ENCODE assay signal across 21 cellular contexts in the genomic region with DNA sequence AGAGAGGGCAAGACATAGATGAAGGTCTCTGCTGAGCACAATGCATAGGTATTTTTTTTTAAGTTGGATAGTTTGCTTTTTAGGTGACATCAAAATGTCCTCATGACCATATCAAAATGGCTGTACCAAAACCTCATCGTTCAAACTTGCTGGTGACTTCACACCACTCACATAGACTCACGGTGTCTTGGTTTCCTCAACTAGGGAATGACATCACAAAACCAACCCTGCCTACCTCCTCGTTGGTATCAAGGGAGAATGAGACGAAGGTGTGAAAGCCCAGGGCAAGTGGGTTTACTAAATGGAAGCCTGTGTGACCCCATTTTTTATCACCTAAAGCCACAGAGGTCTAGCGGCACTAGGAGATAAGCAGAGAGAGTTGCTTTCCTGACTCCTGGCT. TPM values are rescaled to one million over a fixed set of nuclear protein-coding genes. Genes with fewer than 3 reads are reported as not detected.
DNase-seq lines count a peak whose midpoint lies in the region; ATAC-seq, FAIRE-seq and TF ChIP-seq lines count a peak whose summit lies in the region.
"Had no signal": no experiment of that assay in that cellular context is flagged by ENCODE, and none has a peak within 500 bp of the region (broad histone marks: within the 10 kb centered on the region; RNA-seq: fewer than 3 reads in every experiment).

No MANE protein-coding gene starts in this region.

- TF ChIP-seq CTCF in K562 (IDR thresholded peaks at IDR 0.05 in 2 of 3, conservative IDR thresholded peaks at IDR 0.05 in 1 of 3; ENCODE audit: insufficient read depth in 2 of 3, low read depth in 1 of 3, low read length in 3 of 3) (no peak), kidney (IDR thresholded peaks at IDR 0.05; ENCODE audit: borderline replicate concordance, extremely low read depth, insufficient read depth) (no peak), natural killer cell (IDR thresholded peaks at IDR 0.05) (no peak), upper lobe of left lung (IDR thresholded peaks at IDR 0.05) (no peak), coronary artery (IDR thresholded peaks at IDR 0.05) (no peak)

- H3K4me3 ChIP-seq in K562 (no peak overlapping the region), kidney (ENCODE audit: low read length in 2 of 2) (peak overlapping the region; percentile 70 to 76), upper lobe of left lung (peak overlapping the region in 3 of 4 donors; percentile 39 to 50 (median 49)), coronary artery (no peak overlapping the region)
- H3K4me3 ChIP-seq: HAP-1, SJCRH30 had no signal

- H3K27ac Mint-ChIP-seq in natural killer cell: peak overlapping the region in 1 of 2 donors; percentile 66
- H3K27ac Mint-ChIP-seq: IgD-negative memory B cell had no signal

- no peaks in the 10 kb centered on the region for H3K9me3 Mint-ChIP-seq in natural killer cell
- H3K9me3 Mint-ChIP-seq: IgD-negative memory B cell had no signal

- in situ Hi-C loops in K562 (cut with MboI): no loop called here

- POLR2A ChIA-PET in K562 (lab: Yijun Ruan, JAX): interaction anchor here (1.0 to 2.2 kb wide), 2 partner anchors 8 to 18 kb away, joined by 6 to 12 read pairs; no protein-coding TSS in a partner anchor

- H3K27me3 Mint-ChIP-seq in natural killer cell (ENCODE audit: low read depth in 2 of 2): peaks cover 5 to 10% of the 10 kb centered on the region in 2 donors

- no peaks in the 10 kb centered on the region for H4K20me1 ChIP-seq in K562 (replicated peaks; ENCODE audit: control insufficient read depth, insufficient read depth, low read length)

- peaks cover 3 to 4% of the 10 kb centered on the region in 2 experiments; a peak in 2 of 5 replicates for H3K27me3 ChIP-seq in K562 (ENCODE audit: control insufficient read depth in 2 of 2, insufficient read depth in 2 of 2, low read length in 2 of 2)
- H3K27me3 ChIP-seq in upper lobe of left lung: no peaks in the 10 kb centered on the region

- no peak overlapping the region for H3K27ac ChIP-seq in K562 (ENCODE audit: extremely low read depth, low read depth, low read length)
- H3K27ac ChIP-seq in kidney (ENCODE audit: low read depth in 2 of 2, low read length in 2 of 2): no peak overlapping the region
- H3K27ac ChIP-seq in upper lobe of left lung: peak overlapping the region in 1 of 4 donors; percentile 84
- no peak overlapping the region for H3K27ac ChIP-seq in coronary artery
- H3K27ac ChIP-seq: C4-2B, SJCRH30 had no signal

- WGBS in K562 (ENCODE audit: insufficient coverage, low coverage, missing lambda C conversion rate): 1% methylated on average over 5 of the region's 5 CpGs
- WGBS in upper lobe of left lung, 2 donors: 48 to 57% methylated on average over 5 of the region's 5 CpGs

- peak; percentile 44; the same call in 2 of the 3 replicates for ATAC-seq in K562
- ATAC-seq in natural killer cell: peak; percentile 73 to 95 (median 89)
- no peak for ATAC-seq in upper lobe of left lung (ENCODE audit: low FRiP score in 2 of 2)
- ATAC-seq in HG03354 (IDR thresholded peaks at IDR 0.05; ENCODE audit: poor library complexity, severe bottlenecking, unreplicated experiment): no peak

- H3K79me2 ChIP-seq in K562 (ENCODE audit: control insufficient read depth, insufficient read depth, low read length): no peaks in the 10 kb centered on the region

- H3K4me1 Mint-ChIP-seq in natural killer cell: peaks cover 38 to 42% of the 10 kb centered on the region in 2 donors

- peak overlapping the region; percentile 76 for H2AFZ ChIP-seq in K562 (ENCODE audit: low read depth, low read length)

- H3K4me3 Mint-ChIP-seq in natural killer cell: no peak overlapping the region

- CTCF ChIA-PET in K562 (lab: Yijun Ruan, JAX; ENCODE audit: low intra/inter-chr PET ratio): no interaction called here

- intact Hi-C loops in K562 (cut with micrococcal nuclease): no loop called here
- intact Hi-C loops in kidney (cut with DNase I): no loop called here
- intact Hi-C loops in natural killer cell (cut with micrococcal nuclease): no loop called here

- peak overlapping the region; percentile 48; the same call in 1 of the 2 replicates for H3K4me2 ChIP-seq in K562 (ENCODE audit: insufficient read depth, low read length)

- no peak for TF ChIP-seq POLR2A in K562 (conservative IDR thresholded peaks at IDR 0.05)
- no peak for TF ChIP-seq POLR2A in upper lobe of left lung (IDR thresholded peaks at IDR 0.05)

- H3K36me3 Mint-ChIP-seq in natural killer cell: no peaks in the 10 kb centered on the region
- H3K36me3 Mint-ChIP-seq: IgD-negative memory B cell had no signal

- H3K4me1 ChIP-seq in K562 (replicated peaks in 1 of 2; ENCODE audit: control insufficient read depth in 2 of 2, insufficient read depth in 2 of 2, low read length in 2 of 2): peaks cover 25 to 34% of the 10 kb centered on the region in 2 experiments
- peaks cover 20 to 21% of the 10 kb centered on the region in 2 donors for H3K4me1 ChIP-seq in kidney (ENCODE audit: control insufficient read depth in 1 of 2, insufficient read depth in 1 of 2, low read depth in 1 of 2, low read length in 2 of 2)
- peaks cover 0 to 19% (median 9%) of the 10 kb centered on the region in 4 donors for H3K4me1 ChIP-seq in upper lobe of left lung
- H3K4me1 ChIP-seq: HAP-1, SJCRH30 had no signal

- BruUV-seq in K562 (replicated peaks; lab: Mats Ljungman, UMichigan): no TSS peak

- no peak for TF ChIP-seq EP300 in K562 (IDR thresholded peaks at IDR 0.05; ENCODE audit: low read length)
- TF ChIP-seq EP300 in upper lobe of left lung (IDR thresholded peaks at IDR 0.05): no peak

- H3K9me3 ChIP-seq in K562 (replicated peaks; ENCODE audit: control insufficient read depth, insufficient read depth, low read depth, low read length) (no peaks in the 10 kb centered on the region), kidney (ENCODE audit: control insufficient read depth in 1 of 2, low read length in 2 of 2) (peaks cover 0 to under 1% of the 10 kb centered on the region in 2 donors), upper lobe of left lung (no peaks in the 10 kb centered on the region)
- H3K9me3 ChIP-seq: HAP-1 had no signal

- FAIRE-seq in K562 (lab: Jason Lieb, UNC): peak; percentile 64
- FAIRE-seq in kidney (lab: Jason Lieb, UNC): no peak

- peak in 1 of 4 experiments; percentile 38 for DNase-seq in K562 (ENCODE audit: extremely low read depth in 1 of 4, low spot score in 3 of 4)
- DNase-seq in kidney: no peak
- peak; percentile 33 for DNase-seq in natural killer cell
- DNase-seq in upper lobe of left lung: no peak
- no peak for DNase-seq in mucosa of gallbladder (ENCODE audit: low spot score)
- DNase-seq in coronary artery (ENCODE audit: low spot score): no peak
- DNase-seq: ACHN, DMS 273 treated with DMSO at 0.1 percent for 48 hours, GDM1, MM.1S, NCI-H1092, NCI-H1436 treated with DMSO at 0.1 percent for 48 hours, NCI-H2029, NCI-H345, NCI-H524 treated with DMSO at 0.1 percent for 48 hours, SJCRH30 had no signal

- H3K9me1 ChIP-seq in K562 (ENCODE audit: control insufficient read depth, insufficient read depth, low read length): no peaks in the 10 kb centered on the region

- H3K9ac ChIP-seq in K562 (ENCODE audit: insufficient read depth in 1 of 2, low read depth in 2 of 2, low read length in 2 of 2) (no peak overlapping the region; a peak in 1 of 4 replicates), kidney (ENCODE audit: low read length in 2 of 2) (no peak overlapping the region)

- no peak for TF ChIP-seq RAD21 in K562 (CRISPR knock-in tag; conservative IDR thresholded peaks at IDR 0.05 in 1 of 2, IDR thresholded peaks at IDR 0.05 in 1 of 2)

- H3K36me3 ChIP-seq in K562 (ENCODE audit: control insufficient read depth, insufficient read depth, low read length) (no peaks in the 10 kb centered on the region), kidney (ENCODE audit: control insufficient read depth in 1 of 2, insufficient read depth in 2 of 2, low read length in 2 of 2) (no peaks in the 10 kb centered on the region), upper lobe of left lung (no peaks in the 10 kb centered on the region)
- H3K36me3 ChIP-seq: HAP-1, SJCRH30 had no signal

RNA-seq across cellular contexts. Expression of gene PIGR, which starts 1.6 kb away (rescaled TPM):
- total RNA-seq in K562 (2011; cell fraction: chromatin; rRNA removed; ENCODE audit: low replicate concordance): not detected in 2 replicates
- not detected in 2 replicates for total RNA-seq in K562 (2011; cell fraction: nucleolus; rRNA removed)
- total RNA-seq in K562 (2011; cell fraction: nucleoplasm; rRNA removed): not detected in 2 replicates
- total RNA-seq in K562 (2014; rRNA removed) (0.05 TPM in 1 of 2 replicates, not detected in the other), K562 (2014; rRNA removed; fragmentation: Illumina TruSeq; extraction: Trizol) (not detected in 2 replicates), K562 (2015; rRNA removed; fragmentation: Illumina TruSeq; extraction: Trizol) (0.04 TPM in 1 of 2 replicates, not detected in the other), K562 (2021) (1.5 and 2.7 TPM in 2 replicates), kidney (841 TPM), natural killer cell (under 1 TPM in 1 of 3 donors, not detected in 2; 0.38 TPM), upper lobe of left lung (1,000 to 10,000 TPM in 1 of 6 donors, 100 to 1,000 TPM in 5; 396 to 1,034 (median 618) TPM), mucosa of gallbladder (2,875 TPM)
- polyA plus RNA-seq in K562 (2011; rRNA removed) (not detected in 2 replicates), K562 (2014; fragmentation: Illumina TruSeq; extraction: Trizol) (0.03 TPM in 1 of 2 replicates, not detected in the other), K562 (2014; fragmentation: Nextera tagmentation; extraction: Ambion mirVana) (under 1 TPM; 0.01 to 0.03 TPM), K562 (2014; rRNA removed) (not detected in 2 replicates), kidney (ENCODE audit: insufficient read depth, low read depth, low replicate concordance) (187 TPM)
- 0.01 TPM in 1 of 2 replicates, not detected in the other for polyA plus RNA-seq in K562 (2011; cell fraction: cytosol; rRNA removed)
- not detected in 2 replicates for polyA plus RNA-seq in K562 (2011; cell fraction: nucleus; rRNA removed)
- 0.05 and 0.10 TPM in 2 replicates for polyA plus RNA-seq in K562 (2012)
- not detected in 2 replicates for polyA minus RNA-seq in K562 (2011; rRNA and poly(A)+ RNA removed)
- not detected in 2 replicates for polyA minus RNA-seq in K562 (2011; cell fraction: cytosol; rRNA and poly(A)+ RNA removed)
- not detected in 2 replicates for polyA minus RNA-seq in K562 (2011; cell fraction: nucleus; rRNA and poly(A)+ RNA removed)
- total RNA-seq: LHCN-M2, SJCRH30 had no signal

RNA-seq across cellular contexts. Expression of gene FCMR, which starts 23.0 kb away (rescaled TPM):
- not detected in 2 replicates for total RNA-seq in K562 (2011; cell fraction: chromatin; rRNA removed; ENCODE audit: low replicate concordance)
- total RNA-seq in K562 (2011; cell fraction: nucleolus; rRNA removed): not detected in 2 replicates
- not detected in 2 replicates for total RNA-seq in K562 (2011; cell fraction: nucleoplasm; rRNA removed)
- total RNA-seq in K562 (2014; rRNA removed) (not detected in 2 replicates), K562 (2014; rRNA removed; fragmentation: Illumina TruSeq; extraction: Trizol) (not detected in 2 replicates), K562 (2015; rRNA removed; fragmentation: Illumina TruSeq; extraction: Trizol) (0.11 TPM in 1 of 2 replicates, not detected in the other), K562 (2021) (0.54 and 0.82 TPM in 2 replicates), kidney (16.7 TPM), natural killer cell (100 to 1,000 TPM; 157 to 178 (median 177) TPM), upper lobe of left lung (10 to 100 TPM in 1 of 6 donors, 1 to 10 TPM in 5; 4.3 to 13.6 (median 7.2) TPM), mucosa of gallbladder (8.0 TPM)
- polyA plus RNA-seq in K562 (2011; rRNA removed) (not detected in 2 replicates), K562 (2014; fragmentation: Illumina TruSeq; extraction: Trizol) (0.30 and 0.32 TPM in 2 replicates), K562 (2014; fragmentation: Nextera tagmentation; extraction: Ambion mirVana) (under 1 TPM in 1 of 2 experiments, not detected in 1; 0.11 TPM), K562 (2014; rRNA removed) (not detected in 2 replicates), kidney (ENCODE audit: insufficient read depth, low read depth, low replicate concordance) (1.3 TPM)
- 0.22 and 0.28 TPM in 2 replicates for polyA plus RNA-seq in K562 (2011; cell fraction: cytosol; rRNA removed)
- polyA plus RNA-seq in K562 (2011; cell fraction: nucleus; rRNA removed): 0.25 and 0.26 TPM in 2 replicates
- 0.16 and 0.55 TPM in 2 replicates for polyA plus RNA-seq in K562 (2012)
- polyA minus RNA-seq in K562 (2011; rRNA and poly(A)+ RNA removed): 0.32 TPM in 1 of 2 replicates, not detected in the other
- polyA minus RNA-seq in K562 (2011; cell fraction: cytosol; rRNA and poly(A)+ RNA removed): not detected in 2 replicates
- polyA minus RNA-seq in K562 (2011; cell fraction: nucleus; rRNA and poly(A)+ RNA removed): not detected in 2 replicates
- total RNA-seq: LHCN-M2, SJCRH30 had no signal

RNA-seq across cellular contexts. Expression of gene FCAMR, which starts 25.6 kb away (rescaled TPM):
- not detected in 2 replicates for total RNA-seq in K562 (2011; cell fraction: chromatin; rRNA removed; ENCODE audit: low replicate concordance)
- not detected in 2 replicates for total RNA-seq in K562 (2011; cell fraction: nucleolus; rRNA removed)
- not detected in 2 replicates for total RNA-seq in K562 (2011; cell fraction: nucleoplasm; rRNA removed)
- total RNA-seq in K562 (2014; rRNA removed) (not detected in 2 replicates), K562 (2014; rRNA removed; fragmentation: Illumina TruSeq; extraction: Trizol) (not detected in 2 replicates), K562 (2015; rRNA removed; fragmentation: Illumina TruSeq; extraction: Trizol) (not detected in 2 replicates), K562 (2021) (not detected in 2 replicates), kidney (1.8 TPM), natural killer cell (not detected), upper lobe of left lung (1 to 10 TPM in 1 of 6 donors, not detected in 5; 7.3 TPM), mucosa of gallbladder (0.46 TPM)
- polyA plus RNA-seq in K562 (2011; rRNA removed) (not detected in 2 replicates), K562 (2014; fragmentation: Illumina TruSeq; extraction: Trizol) (not detected in 2 replicates), K562 (2014; fragmentation: Nextera tagmentation; extraction: Ambion mirVana) (not detected), K562 (2014; rRNA removed) (not detected in 2 replicates), kidney (ENCODE audit: insufficient read depth, low read depth, low replicate concordance) (34.6 TPM)
- polyA plus RNA-seq in K562 (2011; cell fraction: cytosol; rRNA removed): not detected in 2 replicates
- polyA plus RNA-seq in K562 (2011; cell fraction: nucleus; rRNA removed): not detected in 2 replicates
- not detected in 2 replicates for polyA plus RNA-seq in K562 (2012)
- not detected in 2 replicates for polyA minus RNA-seq in K562 (2011; rRNA and poly(A)+ RNA removed)
- not detected in 2 replicates for polyA minus RNA-seq in K562 (2011; cell fraction: cytosol; rRNA and poly(A)+ RNA removed)
- polyA minus RNA-seq in K562 (2011; cell fraction: nucleus; rRNA and poly(A)+ RNA removed): not detected in 2 replicates
- total RNA-seq: LHCN-M2, SJCRH30 had no signal
- polyA plus RNA-seq: IgD-negative memory B cell had no signal

RNA-seq across cellular contexts. Expression of gene IL24, which starts 47.5 kb away (rescaled TPM):
- total RNA-seq in K562 (2011; cell fraction: chromatin; rRNA removed; ENCODE audit: low replicate concordance): not detected in 2 replicates
- total RNA-seq in K562 (2011; cell fraction: nucleolus; rRNA removed): not detected in 2 replicates
- not detected in 2 replicates for total RNA-seq in K562 (2011; cell fraction: nucleoplasm; rRNA removed)
- total RNA-seq in K562 (2014; rRNA removed): not detected in 2 replicates
- not detected in 2 replicates for total RNA-seq in K562 (2014; rRNA removed; fragmentation: Illumina TruSeq; extraction: Trizol)
- not detected in 2 replicates for total RNA-seq in K562 (2015; rRNA removed; fragmentation: Illumina TruSeq; extraction: Trizol)
- total RNA-seq in K562 (2021): not detected in 2 replicates
- polyA plus RNA-seq in K562 (2011; rRNA removed): not detected in 2 replicates
- 0.04 and 0.06 TPM in 2 replicates for polyA plus RNA-seq in K562 (2011; cell fraction: cytosol; rRNA removed)
- polyA plus RNA-seq in K562 (2011; cell fraction: nucleus; rRNA removed): 0.07 TPM in 1 of 2 replicates, not detected in the other
- polyA plus RNA-seq in K562 (2012): 0.04 and 0.22 TPM in 2 replicates
- polyA plus RNA-seq in K562 (2014; fragmentation: Illumina TruSeq; extraction: Trizol): not detected in 2 replicates
- under 1 TPM in 1 of 2 experiments, not detected in 1; 0.04 TPM for polyA plus RNA-seq in K562 (2014; fragmentation: Nextera tagmentation; extraction: Ambion mirVana)
- 0.19 TPM in 1 of 2 replicates, not detected in the other for polyA plus RNA-seq in K562 (2014; rRNA removed)
- not detected in 2 replicates for polyA minus RNA-seq in K562 (2011; rRNA and poly(A)+ RNA removed)
- polyA minus RNA-seq in K562 (2011; cell fraction: cytosol; rRNA and poly(A)+ RNA removed): not detected in 2 replicates
- polyA minus RNA-seq in K562 (2011; cell fraction: nucleus; rRNA and poly(A)+ RNA removed): not detected in 2 replicates
- total RNA-seq in kidney: not detected
- polyA plus RNA-seq in kidney (ENCODE audit: insufficient read depth, low read depth, low replicate concordance): not detected
- not detected for total RNA-seq in natural killer cell
- total RNA-seq in upper lobe of left lung: under 1 TPM in 1 of 6 donors, not detected in 5; 0.24 TPM
- not detected for total RNA-seq in mucosa of gallbladder
- total RNA-seq: SJCRH30 had no signal

Comparison
In these comparisons a context has a peak if more than half of its experiments do, and no peak if none do; other contexts are left out.
1. ATAC-seq: peak in K562 (single experiment) and natural killer cell (3 of 3); none in upper lobe of left lung (0 of 2) and HG03354 (single experiment).
2. H3K4me3 ChIP-seq: peak in kidney (2 of 2) and upper lobe of left lung (3 of 4); none in K562 (single experiment) and coronary artery (single experiment).
3. RNA of gene PIGR, which starts 1.6 kb away (total RNA-seq): 2,875 TPM in mucosa of gallbladder (single experiment), 841 TPM in kidney (single experiment) and 396 to 1,034 TPM in upper lobe of left lung; 0.04 to 2.7 TPM in K562 and 0.38 TPM in natural killer cell; every median in the first group is over 100 times any median in the second.